31 cellular contexts compared by ENCODE assay signal in genomic region chr12:21580748-21581495, GRCh38. TPM values are rescaled to one million over a fixed set of nuclear protein-coding genes. Genes with fewer than 3 reads are reported as not detected.
"Had no signal": no experiment of that assay in that cellular context is flagged by ENCODE, and none has a peak within 500 bp of the region (broad histone marks: within the 10 kb centered on the region; RNA-seq: fewer than 3 reads in every experiment).

No MANE protein-coding gene starts in this region.

- H3K4me3 Mint-ChIP-seq: activated CD4-positive, alpha-beta memory T cell treated with anti-CD3 and anti-CD28 coated beads for 36 hours; activated CD4-positive, alpha-beta T cell treated with anti-CD3 and anti-CD28 coated beads, Interleukin-2, amount 10 ng/mL, durations not matched to agents 24 days and 14 days; activated naive CD4-positive, alpha-beta T cell treated with anti-CD3 and anti-CD28 coated beads, Interleukin-2, amount 50 U/mL, for 24 hours; activated naive CD8-positive, alpha-beta T cell treated with anti-CD3 and anti-CD28 coated beads, Interleukin-2, amount 50 U/mL, for 24 hours; activated T-cell treated with anti-CD3 and anti-CD28 coated beads, Interleukin-2, amount 50 U/mL, for 4 hours; activated T-helper 17 cell treated with anti-CD3 and anti-CD28 coated beads, Interleukin-2, amount 50 U/mL, for 72 hours; mesothelial cell of epicardium; naive B cell; nephron progenitor cell had no signal

- H3K27me3 ChIP-seq: gastroesophageal sphincter, ovary, tibial nerve had no signal

- H3K9me3 ChIP-seq: gastroesophageal sphincter, ovary, prostate gland, tibial nerve had no signal

- H3K27ac ChIP-seq: gastroesophageal sphincter, ovary, prostate gland, tibial nerve had no signal

- H3K9me3 Mint-ChIP-seq: activated CD4-positive, alpha-beta memory T cell treated with anti-CD3 and anti-CD28 coated beads for 36 hours; activated CD4-positive, alpha-beta T cell treated with anti-CD3 and anti-CD28 coated beads, Interleukin-2, amount 10 ng/mL, durations not matched to agents 24 days and 14 days; activated naive CD4-positive, alpha-beta T cell treated with anti-CD3 and anti-CD28 coated beads, Interleukin-2, amount 50 U/mL, for 24 hours; activated naive CD8-positive, alpha-beta T cell treated with anti-CD3 and anti-CD28 coated beads, Interleukin-2, amount 50 U/mL, for 24 hours; activated T-cell treated with anti-CD3 and anti-CD28 coated beads, Interleukin-2, amount 50 U/mL, for 4 hours; mesothelial cell of epicardium; nephron progenitor cell had no signal

- H3K36me3 Mint-ChIP-seq: activated CD4-positive, alpha-beta memory T cell treated with anti-CD3 and anti-CD28 coated beads for 36 hours; mesothelial cell of epicardium; naive B cell had no signal

- DNase-seq: activated CD4-positive, alpha-beta memory T cell treated with anti-CD3 and anti-CD28 coated beads for 36 hours; activated CD4-positive, alpha-beta T cell treated with anti-CD3 and anti-CD28 coated beads, Interleukin-2, amount 10 ng/mL, durations not matched to agents 24 days and 14 days; activated CD4-positive, CD25-positive, alpha-beta regulatory T cell treated with anti-CD3 and anti-CD28 coated beads, Interleukin-2, amount 50 U/mL, for 72 hours; activated gamma-delta T cell treated with Interleukin-2 at 50 U/mL for 16 hours; activated naive CD8-positive, alpha-beta T cell treated with anti-CD3 and anti-CD28 coated beads, Interleukin-2, amount 50 U/mL, for 24 hours; activated T-cell treated with anti-CD3 and anti-CD28 coated beads, Interleukin-2, amount 50 U/mL, for 4 hours; amygdala; caudate nucleus; cortex of kidney; hippocampal formation; kidney; left colon; naive B cell; nephron progenitor cell; ovary; stimulated activated CD4-positive, alpha-beta T cell treated with anti-CD3 and anti-CD28 coated beads, Interleukin-2, amount 100 ng/mL, for 24 hours; stimulated activated naive CD4-positive, alpha-beta T cell treated with Interleukin-2 at 50 U/mL for 16 hours; T-helper 2 cell had no signal

- H3K27me3 Mint-ChIP-seq: activated naive CD4-positive, alpha-beta T cell treated with anti-CD3 and anti-CD28 coated beads, Interleukin-2, amount 50 U/mL, for 24 hours; activated naive CD8-positive, alpha-beta T cell treated with anti-CD3 and anti-CD28 coated beads, Interleukin-2, amount 50 U/mL, for 24 hours had no signal

- H3K4me2 ChIP-seq: smooth muscle cell had no signal

- H3K36me3 ChIP-seq: gastroesophageal sphincter, ovary, prostate gland, tibial nerve had no signal

- H3K27ac Mint-ChIP-seq: activated CD4-positive, alpha-beta memory T cell treated with anti-CD3 and anti-CD28 coated beads for 36 hours; activated CD4-positive, alpha-beta T cell treated with anti-CD3 and anti-CD28 coated beads, Interleukin-2, amount 10 ng/mL, durations not matched to agents 24 days and 14 days; activated naive CD4-positive, alpha-beta T cell treated with anti-CD3 and anti-CD28 coated beads, Interleukin-2, amount 50 U/mL, for 24 hours; activated naive CD8-positive, alpha-beta T cell treated with anti-CD3 and anti-CD28 coated beads, Interleukin-2, amount 50 U/mL, for 24 hours; activated T-helper 17 cell treated with anti-CD3 and anti-CD28 coated beads, Interleukin-2, amount 50 U/mL, for 72 hours; mesothelial cell of epicardium; naive B cell; nephron progenitor cell had no signal

- H3K4me1 ChIP-seq: gastroesophageal sphincter, prostate gland, tibial nerve had no signal

- ATAC-seq: activated naive CD8-positive, alpha-beta T cell treated with anti-CD3 and anti-CD28 coated beads, Interleukin-2, amount 50 U/mL, for 24 hours; activated T-cell treated with anti-CD3 and anti-CD28 coated beads, Interleukin-2, amount 50 U/mL, for 4 hours; activated T-helper 17 cell treated with anti-CD3 and anti-CD28 coated beads, Interleukin-2, amount 50 U/mL, for 72 hours; gastroesophageal sphincter; left colon had no signal

- H3K4me3 ChIP-seq: gastroesophageal sphincter, ovary, prostate gland, smooth muscle cell, tibial nerve had no signal

- H3K4me1 Mint-ChIP-seq: activated CD4-positive, alpha-beta T cell treated with anti-CD3 and anti-CD28 coated beads, Interleukin-2, amount 10 ng/mL, durations not matched to agents 24 days and 14 days; activated naive CD4-positive, alpha-beta T cell treated with anti-CD3 and anti-CD28 coated beads, Interleukin-2, amount 50 U/mL, for 24 hours; activated naive CD8-positive, alpha-beta T cell treated with anti-CD3 and anti-CD28 coated beads, Interleukin-2, amount 50 U/mL, for 24 hours; activated T-helper 17 cell treated with anti-CD3 and anti-CD28 coated beads, Interleukin-2, amount 50 U/mL, for 72 hours; mesothelial cell of epicardium; naive B cell; nephron progenitor cell had no signal

RNA-seq across cellular contexts. Expression of gene GYS2, which starts 23.7 kb away (rescaled TPM):
- total RNA-seq: activated CD4-positive, alpha-beta memory T cell treated with anti-CD3 and anti-CD28 coated beads for 36 hours; activated CD4-positive, alpha-beta T cell treated with anti-CD3 and anti-CD28 coated beads, Interleukin-2, amount 10 ng/mL, durations not matched to agents 24 days and 14 days; activated T-helper 17 cell treated with anti-CD3 and anti-CD28 coated beads, Interleukin-2, amount 50 U/mL, for 72 hours; chondrocyte; endothelial cell of umbilical vein; fibroblast of lung; fibroblast of villous mesenchyme; gastroesophageal sphincter; kidney; left colon; mesothelial cell of epicardium; prostate gland; smooth muscle cell; temporal lobe had no signal
- polyA plus RNA-seq: fibroblast of lung, ovary, smooth muscle cell had no signal

RNA-seq across cellular contexts. Expression of gene SPX, which starts 54.8 kb away (rescaled TPM):
- total RNA-seq: endothelial cell of umbilical vein, left colon, mesothelial cell of epicardium, ureter had no signal
